In genomic region chr9:109108318-109108717, GRCh38 we compare ENCODE assay signal across 1 cellular context.
TF ChIP-seq lines count a peak whose summit lies in the region.

No MANE protein-coding gene starts in this region.

TF ChIP-seq in IMR-90, 13 proteins besides CTCF, POLR2A, EP300 and RAD21:
- TF ChIP-seq FOS (IDR thresholded peaks at IDR 0.05; ENCODE audit: low read depth, low read length) (no peak), SMC3 (IDR thresholded peaks at IDR 0.05; ENCODE audit: low read depth, low read length) (no peak), ELK1 (IDR thresholded peaks at IDR 0.05; ENCODE audit: borderline replicate concordance, low read depth, low read length) (no peak), CHD1 (IDR thresholded peaks at IDR 0.05; ENCODE audit: low read depth, low read length) (no peak), RFX5 (IDR thresholded peaks at IDR 0.05; ENCODE audit: low read depth, low read length) (no peak), RCOR1 (IDR thresholded peaks at IDR 0.05; ENCODE audit: insufficient replicate concordance, low read length) (no peak), CEBPB (IDR thresholded peaks at IDR 0.05; ENCODE audit: low read depth, low read length) (no peak), MXI1 (IDR thresholded peaks at IDR 0.05; ENCODE audit: borderline replicate concordance, low read depth, low read length) (no peak), USF2 (IDR thresholded peaks at IDR 0.05; ENCODE audit: low read depth, low read length) (no peak)
TF ChIP-seq in IMR-90: peak in this region for 0.
